1 cellular context compared by ENCODE assay signal in genomic region chr6:35297541-35298481, GRCh38.
A peak's percentile ranks its signal among the peaks of the same experiment; 100 is the strongest.
TF ChIP-seq lines count a peak whose summit lies in the region.

A gene with protein sequence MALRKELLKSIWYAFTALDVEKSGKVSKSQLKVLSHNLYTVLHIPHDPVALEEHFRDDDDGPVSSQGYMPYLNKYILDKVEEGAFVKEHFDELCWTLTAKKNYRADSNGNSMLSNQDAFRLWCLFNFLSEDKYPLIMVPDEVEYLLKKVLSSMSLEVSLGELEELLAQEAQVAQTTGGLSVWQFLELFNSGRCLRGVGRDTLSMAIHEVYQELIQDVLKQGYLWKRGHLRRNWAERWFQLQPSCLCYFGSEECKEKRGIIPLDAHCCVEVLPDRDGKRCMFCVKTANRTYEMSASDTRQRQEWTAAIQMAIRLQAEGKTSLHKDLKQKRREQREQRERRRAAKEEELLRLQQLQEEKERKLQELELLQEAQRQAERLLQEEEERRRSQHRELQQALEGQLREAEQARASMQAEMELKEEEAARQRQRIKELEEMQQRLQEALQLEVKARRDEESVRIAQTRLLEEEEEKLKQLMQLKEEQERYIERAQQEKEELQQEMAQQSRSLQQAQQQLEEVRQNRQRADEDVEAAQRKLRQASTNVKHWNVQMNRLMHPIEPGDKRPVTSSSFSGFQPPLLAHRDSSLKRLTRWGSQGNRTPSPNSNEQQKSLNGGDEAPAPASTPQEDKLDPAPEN (plus strand): TSS chr6:35297818. CDS start chr6:35297857, 39 bp downstream.

TF ChIP-seq in IMR-90, 13 proteins besides CTCF, POLR2A, EP300 and RAD21:
- TF ChIP-seq MAZ (IDR thresholded peaks at IDR 0.05; ENCODE audit: borderline replicate concordance, low read depth, low read length) (0 out of 2 replicates have a peak, but pooled peaks have one; percentile 34), SMC3 (IDR thresholded peaks at IDR 0.05; ENCODE audit: low read depth, low read length) (peak; percentile 73), FOS (IDR thresholded peaks at IDR 0.05; ENCODE audit: low read depth, low read length) (no peak), CEBPB (IDR thresholded peaks at IDR 0.05; ENCODE audit: low read depth, low read length) (no peak)
- TF ChIP-seq, protein P1, sequence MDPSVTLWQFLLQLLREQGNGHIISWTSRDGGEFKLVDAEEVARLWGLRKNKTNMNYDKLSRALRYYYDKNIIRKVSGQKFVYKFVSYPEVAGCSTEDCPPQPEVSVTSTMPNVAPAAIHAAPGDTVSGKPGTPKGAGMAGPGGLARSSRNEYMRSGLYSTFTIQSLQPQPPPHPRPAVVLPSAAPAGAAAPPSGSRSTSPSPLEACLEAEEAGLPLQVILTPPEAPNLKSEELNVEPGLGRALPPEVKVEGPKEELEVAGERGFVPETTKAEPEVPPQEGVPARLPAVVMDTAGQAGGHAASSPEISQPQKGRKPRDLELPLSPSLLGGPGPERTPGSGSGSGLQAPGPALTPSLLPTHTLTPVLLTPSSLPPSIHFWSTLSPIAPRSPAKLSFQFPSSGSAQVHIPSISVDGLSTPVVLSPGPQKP (IDR thresholded peaks at IDR 0.05; ENCODE audit: borderline replicate concordance, low read depth, low read length): no peak
TF ChIP-seq in IMR-90: peak in this region for 2.
